24 cellular contexts compared by ENCODE assay signal in the genomic region with DNA sequence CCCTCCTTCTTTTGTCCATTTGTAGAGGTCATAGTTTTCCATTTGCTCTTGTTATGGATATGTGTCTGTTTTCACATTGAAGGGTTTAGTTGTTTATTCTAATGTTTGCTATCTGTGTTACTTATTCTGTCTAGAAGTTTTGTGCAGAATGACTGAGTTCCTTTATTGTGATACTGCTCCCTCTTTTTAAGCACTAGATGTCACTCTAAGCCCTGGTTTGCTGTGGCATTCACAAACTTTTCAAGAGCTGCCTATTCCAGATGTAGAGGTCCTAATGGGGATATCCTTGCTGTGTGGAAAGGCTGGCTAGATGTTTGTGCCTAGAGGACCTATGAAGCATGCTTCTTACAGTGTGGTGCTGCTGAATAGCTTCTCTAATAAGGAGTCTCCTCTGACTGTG.
A peak's percentile ranks its signal among the peaks of the same experiment; 100 is the strongest.
DNase-seq lines count a peak whose midpoint lies in the region; ATAC-seq and TF ChIP-seq lines count a peak whose summit lies in the region.
"Had no signal": no experiment of that assay in that cellular context is flagged by ENCODE, and none has a peak within 500 bp of the region (broad histone marks: within the 10 kb centered on the region; RNA-seq: fewer than 3 reads in every experiment).

No MANE protein-coding gene starts in this region.

- H3K4me3 ChIP-seq in Panc1 (ENCODE audit: low read depth in 2 of 2, low read length in 2 of 2) (no peak overlapping the region), right lobe of liver (no peak overlapping the region)
- H3K4me3 ChIP-seq: K562, mucosa of descending colon had no signal

- intact Hi-C loops in Panc1 (cut with micrococcal nuclease; ENCODE audit: unreplicated experiment) (no loop called here), right lobe of liver (cut with DNase I) (no loop called here)

- no TSS peak for BruUV-seq in Panc1 (replicated peaks; lab: Mats Ljungman, UMichigan)

- no peaks in the 10 kb centered on the region for H3K4me1 ChIP-seq in Panc1 (ENCODE audit: control insufficient read depth, insufficient read depth, low read length)
- no peaks in the 10 kb centered on the region for H3K4me1 ChIP-seq in right lobe of liver
- H3K4me1 ChIP-seq: foreskin keratinocyte had no signal

- POLR2A ChIA-PET in Panc1 (lab: Charles Lee): no interaction called here

- TF ChIP-seq CTCF in Panc1 (IDR thresholded peaks at IDR 0.05) (peak; percentile 19; the same call in 1 of the 2 replicates), right lobe of liver (IDR thresholded peaks at IDR 0.05) (peak in 3 of 4 donors; percentile 28 to 39 (median 35))

- peak; percentile 26 for DNase-seq in DMS 273 (lab: John Stamatoyannopoulos, UW; ENCODE audit: unreplicated experiment)
- no peak for DNase-seq in DMS 273 treated with DMSO at 0.1 percent for 48 hours (lab: John Stamatoyannopoulos, UW)
- no peak for DNase-seq in Panc1 (ENCODE audit: low read depth, low spot score)
- DNase-seq in right lobe of liver: no peak
- no peak for DNase-seq in DMS79 treated with DMSO at 0.1 percent for 48 hours (lab: John Stamatoyannopoulos, UW)
- no peak for DNase-seq in NCI-H1694 treated with DMSO at 0.1 percent for 48 hours (lab: John Stamatoyannopoulos, UW)
- no peak for DNase-seq in iPS-NIHi7 (ENCODE audit: extremely low spot score)
- DNase-seq: 8988T; activated CD4-positive, alpha-beta T cell treated with anti-CD3 and anti-CD28 coated beads, Interleukin-2, amount 50 U/mL, for 1 hour; effector CD4-positive, alpha-beta T cell; EL; foreskin keratinocyte; mucosa of descending colon; NCI-H1092; NCI-H526; posterior cingulate gyrus; SHP77; stimulated activated CD8-positive, alpha-beta memory T cell treated with anti-CD3 and anti-CD28 coated beads, Interleukin-4, amount 100 ng/mL, for 48 hours; T-helper 17 cell; trophoblast cell had no signal

- H3K27ac ChIP-seq in Panc1 (ENCODE audit: low read length) (no peak overlapping the region), right lobe of liver (no peak overlapping the region)
- H3K27ac ChIP-seq: foreskin keratinocyte had no signal

- H3K27me3 ChIP-seq in Panc1 (ENCODE audit: control insufficient read depth, insufficient read depth, low read length) (no peaks in the 10 kb centered on the region), right lobe of liver (no peaks in the 10 kb centered on the region)
- H3K27me3 ChIP-seq: foreskin keratinocyte had no signal

- peak; percentile 20; the same call in 1 of the 2 replicates for TF ChIP-seq RAD21 in Ishikawa (IDR thresholded peaks at IDR 0.05; ENCODE audit: low read depth)

- CTCF ChIA-PET in Panc1 (lab: Charles Lee): no interaction called here

- no peak for ATAC-seq in Panc1
- ATAC-seq in right lobe of liver: peak in 2 of 4 donors; percentile 41 to 58
- ATAC-seq: activated T-helper 17 cell treated with anti-CD3 and anti-CD28 coated beads, Interleukin-2, amount 50 U/mL, for 72 hours; foreskin keratinocyte; K562; mucosa of descending colon; sciatic nerve; T-helper 17 cell had no signal

- no peak for TF ChIP-seq EP300 in Ishikawa (IDR thresholded peaks at IDR 0.05; ENCODE audit: borderline replicate concordance)

- in situ Hi-C loops in Panc1 (cut with HindIII; ENCODE audit: low pct_unique_long_range_greater_than_20kb, low sequenced_read_pairs): no loop called here

- no peak for TF ChIP-seq POLR2A in right lobe of liver (IDR thresholded peaks at IDR 0.05)

- H3K9me3 ChIP-seq in Panc1 (ENCODE audit: control insufficient read depth, insufficient read depth, low read depth, low read length): no peaks in the 10 kb centered on the region
- no peaks in the 10 kb centered on the region for H3K9me3 ChIP-seq in right lobe of liver

- H3K36me3 ChIP-seq in Panc1 (ENCODE audit: control insufficient read depth, insufficient read depth, low read length) (no peaks in the 10 kb centered on the region), right lobe of liver (no peaks in the 10 kb centered on the region)

TF ChIP-seq in Ishikawa, 13 proteins besides CTCF, POLR2A, EP300 and RAD21:
- TF ChIP-seq, protein P1, sequence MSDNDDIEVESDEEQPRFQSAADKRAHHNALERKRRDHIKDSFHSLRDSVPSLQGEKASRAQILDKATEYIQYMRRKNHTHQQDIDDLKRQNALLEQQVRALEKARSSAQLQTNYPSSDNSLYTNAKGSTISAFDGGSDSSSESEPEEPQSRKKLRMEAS (IDR thresholded peaks at IDR 0.05): no peak
- TF ChIP-seq CREB1 (IDR thresholded peaks at IDR 0.05; ENCODE audit: low read depth): no peak
- TF ChIP-seq, protein P2, sequence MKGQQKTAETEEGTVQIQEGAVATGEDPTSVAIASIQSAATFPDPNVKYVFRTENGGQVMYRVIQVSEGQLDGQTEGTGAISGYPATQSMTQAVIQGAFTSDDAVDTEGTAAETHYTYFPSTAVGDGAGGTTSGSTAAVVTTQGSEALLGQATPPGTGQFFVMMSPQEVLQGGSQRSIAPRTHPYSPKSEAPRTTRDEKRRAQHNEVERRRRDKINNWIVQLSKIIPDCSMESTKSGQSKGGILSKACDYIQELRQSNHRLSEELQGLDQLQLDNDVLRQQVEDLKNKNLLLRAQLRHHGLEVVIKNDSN (IDR thresholded peaks at IDR 0.05): no peak
